8 cellular contexts compared by ENCODE assay signal in the genomic region with DNA sequence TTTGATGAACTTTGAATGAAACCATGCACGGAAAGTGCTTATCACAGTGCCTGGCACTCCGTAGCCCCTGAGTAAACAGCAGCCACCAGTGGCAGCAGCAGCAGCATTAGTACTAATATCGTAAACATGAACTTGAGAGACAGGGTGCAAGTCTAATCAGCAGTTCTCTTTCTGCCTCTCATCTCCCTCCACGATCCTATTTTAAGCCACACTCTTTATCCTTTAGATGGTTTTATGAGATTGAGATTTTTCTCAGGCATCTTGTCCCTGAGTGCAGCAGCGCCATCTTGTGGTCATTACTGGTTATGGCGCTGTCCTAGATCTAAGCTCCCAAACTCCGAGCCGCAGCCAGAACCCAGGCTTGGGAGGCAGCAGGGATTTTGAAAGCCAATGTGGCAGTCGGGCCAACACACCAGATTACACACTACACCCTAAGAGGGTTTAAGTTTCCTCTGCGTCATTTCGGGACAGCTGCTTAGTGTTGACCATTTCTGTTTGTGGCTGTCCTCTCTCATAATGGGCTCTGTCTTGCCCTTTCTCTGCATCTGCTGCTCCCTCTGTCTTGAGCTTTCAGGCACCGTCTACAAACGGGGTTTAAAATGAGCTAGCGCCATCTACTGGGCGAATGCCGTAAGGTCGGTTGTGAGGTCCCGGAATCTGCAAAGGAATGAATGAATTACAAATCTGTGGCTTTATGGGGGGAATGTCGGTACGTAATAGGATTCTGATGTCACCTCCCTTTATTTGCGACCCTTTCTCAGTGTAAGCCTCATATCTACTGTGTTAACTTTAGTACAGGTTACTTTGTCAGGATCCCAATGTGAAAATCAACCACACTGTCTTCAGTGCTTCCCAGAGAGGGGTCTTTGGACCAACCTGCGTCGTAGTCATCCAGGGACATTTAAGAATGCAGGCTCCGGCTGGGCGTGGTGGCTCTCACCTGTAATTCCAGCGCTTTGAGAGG.
A peak's percentile ranks its signal among the peaks of the same experiment; 100 is the strongest.
DNase-seq lines count a peak whose midpoint lies in the region; ATAC-seq, FAIRE-seq and TF ChIP-seq lines count a peak whose summit lies in the region.

No MANE protein-coding gene starts in this region.

- H3K36me3 ChIP-seq in pancreas (no peaks in the 10 kb centered on the region), tibial artery (no peaks in the 10 kb centered on the region)

- H3K27ac ChIP-seq in pancreas (peak overlapping the region in 1 of 4 donors; percentile 58), tibial artery (peak overlapping the region in 1 of 2 donors; percentile 40)

- H3K9me3 ChIP-seq in pancreas: no peaks in the 10 kb centered on the region
- no peaks in the 10 kb centered on the region for H3K9me3 ChIP-seq in tibial artery

- H3K27ac Mint-ChIP-seq in activated naive CD8-positive, alpha-beta T cell treated with anti-CD3 and anti-CD28 coated beads, Interleukin-2, amount 10 ng/mL, durations not matched to agents 7 days and 5 days: peak overlapping the region; percentile 74

- peak overlapping the region; percentile 83 for H3K4me3 Mint-ChIP-seq in activated naive CD8-positive, alpha-beta T cell treated with anti-CD3 and anti-CD28 coated beads, Interleukin-2, amount 10 ng/mL, durations not matched to agents 7 days and 5 days

- intact Hi-C loops in Right ventricle myocardium superior (cut with DNase I): loop anchor here (10.0 kb wide), 1 partner anchor 592 kb away; no protein-coding TSS in a partner anchor
- intact Hi-C loops in pancreas (cut with DNase I): no loop called here
- intact Hi-C loops in tibial artery (cut with DNase I; ENCODE audit: low total_unique reads): loop anchor here (5.0 kb wide), 1 partner anchor 139 kb away; no protein-coding TSS in a partner anchor

- H3K4me1 Mint-ChIP-seq in activated naive CD8-positive, alpha-beta T cell treated with anti-CD3 and anti-CD28 coated beads, Interleukin-2, amount 10 ng/mL, durations not matched to agents 7 days and 5 days: peaks cover 14% of the 10 kb centered on the region

- H3K4me1 ChIP-seq in pancreas (no peaks in the 10 kb centered on the region), tibial artery (peaks cover 0 to 7% (median 2%) of the 10 kb centered on the region in 4 donors)

- POLR2A ChIA-PET in activated naive CD8-positive, alpha-beta T cell treated with anti-CD3 and anti-CD28 coated beads, Interleukin-2, amount 10 ng/mL, durations not matched to agents 7 days and 5 days (lab: Charles Lee): interaction anchor here (0.6 to 1.3 kb wide), 7 partner anchors 62 to 781 kb away, joined by 3 to 11 read pairs (median 4); partner anchors contain the start of genes CNEP1R1 and HEATR3

- no peaks in the 10 kb centered on the region for H3K27me3 ChIP-seq in pancreas
- no peaks in the 10 kb centered on the region for H3K27me3 ChIP-seq in tibial artery

- no peaks in the 10 kb centered on the region for H3K9me3 Mint-ChIP-seq in activated naive CD8-positive, alpha-beta T cell treated with anti-CD3 and anti-CD28 coated beads, Interleukin-2, amount 10 ng/mL, durations not matched to agents 7 days and 5 days

- 6 to 7% methylated on average over 26 of the region's 26 CpGs for WGBS in pancreas, 2 donors

- no peaks in the 10 kb centered on the region for H3K27me3 Mint-ChIP-seq in activated naive CD8-positive, alpha-beta T cell treated with anti-CD3 and anti-CD28 coated beads, Interleukin-2, amount 10 ng/mL, durations not matched to agents 7 days and 5 days

- DNase-seq in GM10266 (ENCODE audit: extremely low spot score) (peak; percentile 80), NCI-H1048 (lab: John Stamatoyannopoulos, UW) (peak; percentile 40), SKM-1 (lab: John Stamatoyannopoulos, UW; ENCODE audit: unreplicated experiment) (peak; percentile 82), Right ventricle myocardium superior (peak; percentile 87), pancreas (peak; percentile 69 to 88 (median 84)), tibial artery (peak; percentile 86 to 89)
- peak; percentile 78 for DNase-seq in activated naive CD8-positive, alpha-beta T cell treated with anti-CD3 and anti-CD28 coated beads, Interleukin-2, amount 10 ng/mL, durations not matched to agents 7 days and 5 days

- no peaks in the 10 kb centered on the region for H3K36me3 Mint-ChIP-seq in activated naive CD8-positive, alpha-beta T cell treated with anti-CD3 and anti-CD28 coated beads, Interleukin-2, amount 10 ng/mL, durations not matched to agents 7 days and 5 days

- ATAC-seq in HG02610 (IDR thresholded peaks at IDR 0.05; ENCODE audit: unreplicated experiment) (peak; percentile 71), Right ventricle myocardium superior (ENCODE audit: poor library complexity) (peak; percentile 95), pancreas (peak; percentile 95 to 98 (median 96))
- peak; percentile 98 for ATAC-seq in activated naive CD8-positive, alpha-beta T cell treated with anti-CD3 and anti-CD28 coated beads, Interleukin-2, amount 10 ng/mL, durations not matched to agents 7 days and 5 days (ENCODE audit: low read depth)

- TF ChIP-seq CTCF in GM10266 (IDR thresholded peaks at IDR 0.05; ENCODE audit: control insufficient read depth, insufficient read depth, low read depth, missing control alignments) (peak; percentile 94), pancreas (IDR thresholded peaks at IDR 0.05) (peak; percentile 89 to 98 (median 93)), tibial artery (IDR thresholded peaks at IDR 0.05) (peak; percentile 90 to 92)

- FAIRE-seq in pancreas (lab: Jason Lieb, UNC): peak; percentile 83

- H3K4me3 ChIP-seq in pancreas (peak overlapping the region in 2 of 4 donors; percentile 17 to 22), tibial artery (peak overlapping the region; percentile 32 to 42)

Comparison
In these comparisons a context has a peak if more than half of its experiments do, and no peak if none do; other contexts are left out.
1. intact Hi-C loops: an anchor here in Right ventricle myocardium superior (10.0 kb wide) and tibial artery (5.0 kb wide); none called in pancreas.